ENCODE assay signal across 8 cellular contexts in the genomic region with DNA sequence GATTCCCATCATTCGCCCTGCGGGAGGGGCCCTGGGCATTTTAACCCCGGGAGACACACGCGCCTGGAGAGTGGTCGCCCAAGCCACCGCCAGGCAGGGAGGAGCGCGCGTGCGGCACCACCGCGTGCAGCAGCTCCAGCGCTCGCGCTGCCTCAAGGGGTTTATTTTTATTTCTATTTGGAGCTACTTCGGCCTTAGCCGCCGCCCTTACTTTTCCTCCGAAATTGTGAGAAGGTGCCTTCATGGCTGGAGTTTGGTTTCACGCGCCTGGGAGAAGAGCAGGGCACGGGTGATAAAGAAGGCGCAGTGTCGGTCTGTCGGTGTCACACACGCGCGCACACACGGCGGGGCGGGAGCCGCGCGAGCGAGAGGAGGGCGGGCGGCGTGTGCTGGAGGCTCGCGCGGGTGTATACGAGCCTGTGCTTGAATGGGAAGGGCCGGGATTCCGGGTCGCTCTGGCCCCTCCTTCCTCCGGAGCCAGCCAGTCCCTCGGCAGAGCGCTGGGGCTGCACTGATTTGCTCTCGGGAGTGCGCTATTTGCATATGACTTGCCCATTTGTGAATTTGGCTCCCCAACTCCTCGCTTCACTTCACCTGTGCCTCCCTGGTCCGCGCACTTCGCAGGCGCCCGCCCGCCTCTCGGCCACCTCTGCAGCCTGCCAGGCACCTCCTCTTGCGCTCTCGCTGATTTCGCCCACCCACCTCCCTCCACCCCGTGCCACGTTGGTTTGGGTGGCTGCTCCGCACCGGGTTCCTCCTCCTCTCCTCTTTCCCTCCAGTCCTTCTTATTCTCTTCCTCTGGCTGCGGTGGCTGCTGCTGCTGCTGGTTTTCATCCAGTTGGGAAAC.
DNase-seq lines count a peak whose midpoint lies in the region; ATAC-seq, FAIRE-seq and TF ChIP-seq lines count a peak whose summit lies in the region.

No MANE protein-coding gene starts in this region.

- intact Hi-C loops in colonic mucosa (cut with DNase I) (loop anchor here (10.0 kb wide), 1 partner anchor 264 kb away; no protein-coding TSS in a partner anchor), kidney (cut with DNase I) (no loop called here)

- H3K36me3 ChIP-seq in HAP-1 (replicated peaks), result no peaks in the 10 kb centered on the region
- no peaks in the 10 kb centered on the region for H3K36me3 ChIP-seq in colonic mucosa
- no peaks in the 10 kb centered on the region for H3K36me3 ChIP-seq in kidney (ENCODE audit: control insufficient read depth in 1 of 2, insufficient read depth in 2 of 2, low read length in 2 of 2)

- DNase-seq in ACHN (peak; percentile 86), HAP-1 (ENCODE audit: low spot score in 2 of 2) (peak; percentile 74 to 76), NCI-H524 (lab: John Stamatoyannopoulos, UW) (peak; percentile 96 to 98), colonic mucosa (peak; percentile 87), kidney (peak; percentile 93), smooth muscle cell of the brain vasculature (ENCODE audit: low read depth, low spot score) (peak; percentile 33), CD1c-positive myeloid dendritic cell (ENCODE audit: extremely low spot score) (no peak)

- H3K9me3 ChIP-seq in HAP-1 (no peaks in the 10 kb centered on the region), colonic mucosa (no peaks in the 10 kb centered on the region), kidney (ENCODE audit: control insufficient read depth in 1 of 2, low read length in 2 of 2) (no peaks in the 10 kb centered on the region)

- H3K4me1 ChIP-seq in HAP-1 (no peaks in the 10 kb centered on the region), colonic mucosa (no peaks in the 10 kb centered on the region), kidney (ENCODE audit: control insufficient read depth in 1 of 2, insufficient read depth in 1 of 2, low read depth in 1 of 2, low read length in 2 of 2) (peaks cover 0 to 15% of the 10 kb centered on the region in 2 donors)

- peaks cover 15% of the 10 kb centered on the region for H3K27me3 ChIP-seq in HAP-1 (ENCODE audit: low read depth)
- no peaks in the 10 kb centered on the region for H3K27me3 ChIP-seq in colonic mucosa

- H3K4me3 ChIP-seq in HAP-1 (peak overlapping the region; percentile 10), colonic mucosa (peak overlapping the region; percentile 42), kidney (ENCODE audit: low read length in 2 of 2) (peak overlapping the region; percentile 52 to 59)

- ATAC-seq in HG02938 (IDR thresholded peaks at IDR 0.05; ENCODE audit: unreplicated experiment), result no peak

- H3K27ac ChIP-seq in colonic mucosa (no peak overlapping the region), kidney (ENCODE audit: low read depth in 2 of 2, low read length in 2 of 2) (no peak overlapping the region)

- in situ Hi-C loops in ACHN (cut with HindIII; ENCODE audit: low pct_ligation_motif_present, low pct_unique_long_range_greater_than_20kb, low sequenced_read_pairs) (no loop called here), HAP-1 (cut with MboI; ENCODE audit: low sequenced_read_pairs) (no loop called here)

- FAIRE-seq in kidney (lab: Jason Lieb, UNC), result no peak

- TF ChIP-seq CTCF in colonic mucosa (IDR thresholded peaks at IDR 0.05) (no peak), kidney (IDR thresholded peaks at IDR 0.05; ENCODE audit: borderline replicate concordance, extremely low read depth, insufficient read depth) (no peak)

- H3K9ac ChIP-seq in colonic mucosa (ENCODE audit: low read depth in 2 of 2, low read length in 2 of 2) (peak overlapping the region; percentile 34 to 36), kidney (ENCODE audit: low read length in 2 of 2) (peak overlapping the region; percentile 27 to 34)
